Comparison of ENCODE assay signal across 1 cellular context in genomic region chr18:77086034-77086433, GRCh38.
TF ChIP-seq lines count a peak whose summit lies in the region.

No MANE protein-coding gene starts in this region.

TF ChIP-seq in WTC11, 78 proteins besides CTCF, POLR2A, EP300 and RAD21 (continued from another document):
- TF ChIP-seq, protein P1, sequence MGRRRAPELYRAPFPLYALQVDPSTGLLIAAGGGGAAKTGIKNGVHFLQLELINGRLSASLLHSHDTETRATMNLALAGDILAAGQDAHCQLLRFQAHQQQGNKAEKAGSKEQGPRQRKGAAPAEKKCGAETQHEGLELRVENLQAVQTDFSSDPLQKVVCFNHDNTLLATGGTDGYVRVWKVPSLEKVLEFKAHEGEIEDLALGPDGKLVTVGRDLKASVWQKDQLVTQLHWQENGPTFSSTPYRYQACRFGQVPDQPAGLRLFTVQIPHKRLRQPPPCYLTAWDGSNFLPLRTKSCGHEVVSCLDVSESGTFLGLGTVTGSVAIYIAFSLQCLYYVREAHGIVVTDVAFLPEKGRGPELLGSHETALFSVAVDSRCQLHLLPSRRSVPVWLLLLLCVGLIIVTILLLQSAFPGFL (CRISPR knock-in tag; IDR thresholded peaks at IDR 0.05; ENCODE audit: borderline replicate concordance), result no peak
- TF ChIP-seq SMAD3 (CRISPR knock-in tag; IDR thresholded peaks at IDR 0.05; ENCODE audit: borderline replicate concordance) (no peak), ZNF423 (CRISPR knock-in tag; IDR thresholded peaks at IDR 0.05) (no peak), KAT7 (CRISPR knock-in tag; IDR thresholded peaks at IDR 0.05; ENCODE audit: borderline replicate concordance) (no peak), SMAD4 (CRISPR knock-in tag; IDR thresholded peaks at IDR 0.05) (no peak)
- TF ChIP-seq, protein P2, sequence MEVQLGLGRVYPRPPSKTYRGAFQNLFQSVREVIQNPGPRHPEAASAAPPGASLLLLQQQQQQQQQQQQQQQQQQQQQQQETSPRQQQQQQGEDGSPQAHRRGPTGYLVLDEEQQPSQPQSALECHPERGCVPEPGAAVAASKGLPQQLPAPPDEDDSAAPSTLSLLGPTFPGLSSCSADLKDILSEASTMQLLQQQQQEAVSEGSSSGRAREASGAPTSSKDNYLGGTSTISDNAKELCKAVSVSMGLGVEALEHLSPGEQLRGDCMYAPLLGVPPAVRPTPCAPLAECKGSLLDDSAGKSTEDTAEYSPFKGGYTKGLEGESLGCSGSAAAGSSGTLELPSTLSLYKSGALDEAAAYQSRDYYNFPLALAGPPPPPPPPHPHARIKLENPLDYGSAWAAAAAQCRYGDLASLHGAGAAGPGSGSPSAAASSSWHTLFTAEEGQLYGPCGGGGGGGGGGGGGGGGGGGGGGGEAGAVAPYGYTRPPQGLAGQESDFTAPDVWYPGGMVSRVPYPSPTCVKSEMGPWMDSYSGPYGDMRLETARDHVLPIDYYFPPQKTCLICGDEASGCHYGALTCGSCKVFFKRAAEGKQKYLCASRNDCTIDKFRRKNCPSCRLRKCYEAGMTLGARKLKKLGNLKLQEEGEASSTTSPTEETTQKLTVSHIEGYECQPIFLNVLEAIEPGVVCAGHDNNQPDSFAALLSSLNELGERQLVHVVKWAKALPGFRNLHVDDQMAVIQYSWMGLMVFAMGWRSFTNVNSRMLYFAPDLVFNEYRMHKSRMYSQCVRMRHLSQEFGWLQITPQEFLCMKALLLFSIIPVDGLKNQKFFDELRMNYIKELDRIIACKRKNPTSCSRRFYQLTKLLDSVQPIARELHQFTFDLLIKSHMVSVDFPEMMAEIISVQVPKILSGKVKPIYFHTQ (CRISPR knock-in tag; IDR thresholded peaks at IDR 0.05), result no peak
TF ChIP-seq in WTC11: peak in this region for 0.
